Comparison of ENCODE assay signal across 21 cellular contexts in the genomic region with DNA sequence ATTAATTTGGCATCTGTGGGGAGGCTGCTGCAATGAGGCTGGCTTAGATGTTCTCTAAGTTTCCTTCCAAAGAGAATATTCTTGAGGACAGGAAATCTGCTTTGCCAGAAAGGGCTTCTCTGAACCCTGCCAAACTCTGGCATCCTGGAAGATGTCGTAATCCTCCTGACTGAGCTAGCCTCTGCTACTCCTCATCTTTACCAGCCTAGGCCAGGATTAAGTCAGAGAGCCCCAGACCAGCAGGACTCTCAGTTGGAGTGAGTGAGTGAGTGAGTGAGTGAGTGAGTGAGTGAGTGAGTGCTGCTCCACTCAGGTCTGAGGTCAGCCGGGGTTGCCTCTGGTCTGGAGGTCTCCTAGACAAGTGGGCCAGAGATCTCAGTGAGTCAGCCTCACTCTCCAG.
DNase-seq lines count a peak whose midpoint lies in the region; ATAC-seq, FAIRE-seq and TF ChIP-seq lines count a peak whose summit lies in the region.
"Had no signal": no experiment of that assay in that cellular context is flagged by ENCODE, and none has a peak within 500 bp of the region (broad histone marks: within the 10 kb centered on the region; RNA-seq: fewer than 3 reads in every experiment).

No MANE protein-coding gene starts in this region.

- H3K27me3 ChIP-seq in SK-N-SH (ENCODE audit: insufficient read depth), result no peaks in the 10 kb centered on the region; the same call in 1 of the 2 replicates
- no peaks in the 10 kb centered on the region for H3K27me3 ChIP-seq in heart left ventricle
- H3K27me3 ChIP-seq in thoracic aorta (replicated peaks; ENCODE audit: insufficient read depth), result no peaks in the 10 kb centered on the region

- no peaks in the 10 kb centered on the region for H3K36me3 ChIP-seq in SK-N-SH (replicated peaks in 1 of 2; ENCODE audit: control insufficient read depth in 1 of 2, insufficient read depth in 2 of 2, low read length in 1 of 2)
- no peaks in the 10 kb centered on the region for H3K36me3 ChIP-seq in heart left ventricle
- H3K36me3 ChIP-seq in thoracic aorta, result no peaks in the 10 kb centered on the region

- no peak for TF ChIP-seq EP300 in SK-N-SH (IDR thresholded peaks at IDR 0.05; ENCODE audit: borderline replicate concordance in 1 of 2, low read depth in 1 of 2, low read length in 1 of 2)

- no peaks in the 10 kb centered on the region; a peak in 1 of 4 replicates for H3K4me1 ChIP-seq in SK-N-SH (ENCODE audit: control insufficient read depth in 1 of 2, insufficient read depth in 2 of 2, low read depth in 1 of 2, low read length in 1 of 2)
- no peaks in the 10 kb centered on the region for H3K4me1 ChIP-seq in heart left ventricle
- H3K4me1 ChIP-seq in thoracic aorta (ENCODE audit: control insufficient read depth in 1 of 2, low read depth in 2 of 2), result no peaks in the 10 kb centered on the region

- no peaks in the 10 kb centered on the region for H3F3A ChIP-seq in SK-N-SH (replicated peaks; ENCODE audit: insufficient read depth)

- TF ChIP-seq POLR2A in heart left ventricle (IDR thresholded peaks at IDR 0.05), result no peak

- no peak overlapping the region for H3K9ac ChIP-seq in SK-N-SH

- intact Hi-C loops in heart left ventricle (cut with DNase I), result loop anchor here in 1 of 10 donors (5.0 kb wide), 1 partner anchor 203 kb away; no protein-coding TSS in a partner anchor

- DNase-seq in SK-N-SH, result no peak
- DNase-seq in amniotic epithelial cell (ENCODE audit: low read depth), result peak; percentile 2
- DNase-seq in heart left ventricle, result peak in 2 of 5 donors; percentile 11 to 31
- no peak for DNase-seq in thoracic aorta (ENCODE audit: low spot score)
- no peak for DNase-seq in frontal cortex (ENCODE audit: low spot score in 2 of 2)
- DNase-seq in activated CD4-positive, alpha-beta T cell treated with anti-CD3 and anti-CD28 coated beads for 1 hour, result no peak
- DNase-seq: central memory CD4-positive, alpha-beta T cell; DMS153; effector memory CD8-positive, alpha-beta T cell; mesenchymal stem cell; NCI-H1694 treated with DMSO at 0.1 percent for 48 hours; SHP77; stimulated activated naive CD4-positive, alpha-beta T cell; T-helper 17 cell; trophoblast cell had no signal

- no peak for FAIRE-seq in frontal cortex (lab: Jason Lieb, UNC)
- FAIRE-seq: GM19239 had no signal

- H3K9me3 ChIP-seq in SK-N-SH (no peaks in the 10 kb centered on the region), heart left ventricle (peaks cover 0 to 11% (median 2%) of the 10 kb centered on the region in 12 donors), thoracic aorta (no peaks in the 10 kb centered on the region)

- CTCF ChIA-PET in SK-N-SH (lab: Yijun Ruan, JAX), result no interaction called here

- H4K20me1 ChIP-seq in SK-N-SH (ENCODE audit: insufficient read depth), result no peaks in the 10 kb centered on the region

- no peak overlapping the region for H2AFZ ChIP-seq in SK-N-SH (ENCODE audit: low read depth)

- no peaks in the 10 kb centered on the region for H3K9me2 ChIP-seq in SK-N-SH

- H3K79me2 ChIP-seq in SK-N-SH (ENCODE audit: insufficient read depth), result no peaks in the 10 kb centered on the region

- no peak for TF ChIP-seq CTCF in SK-N-SH (IDR thresholded peaks at IDR 0.05)
- no peak for TF ChIP-seq CTCF in heart left ventricle (IDR thresholded peaks at IDR 0.05)
- TF ChIP-seq CTCF in thoracic aorta (IDR thresholded peaks at IDR 0.05), result no peak

- WGBS in SK-N-SH (ENCODE audit: low lambda C conversion rate), result 13% methylated on average over 2 of the region's 2 CpGs
- 61 to 71% (median 66%) methylated on average over 2 of the region's 2 CpGs for WGBS in heart left ventricle, 4 donors

- H3K4me3 ChIP-seq in SK-N-SH (ENCODE audit: low read depth in 2 of 2, low read length in 1 of 2), result no peak overlapping the region
- H3K4me3 ChIP-seq in heart left ventricle, result no peak overlapping the region
- H3K4me3 ChIP-seq in thoracic aorta, result no peak overlapping the region

- H3K27ac ChIP-seq in SK-N-SH (ENCODE audit: low read depth in 2 of 2, low read length in 1 of 2) (no peak overlapping the region), heart left ventricle (no peak overlapping the region), thoracic aorta (no peak overlapping the region)
- H3K27ac ChIP-seq: 22Rv1 had no signal

- no peak for TF ChIP-seq RAD21 in SK-N-SH (IDR thresholded peaks at IDR 0.05; ENCODE audit: low read length)

- POLR2A ChIA-PET in SK-N-SH (lab: Yijun Ruan, JAX), result no interaction called here

- peak; percentile 22; the same call in 1 of the 3 replicates for ATAC-seq in SK-N-SH treated with all-trans-retinoic acid at 6 μM for 48 hours
- ATAC-seq in heart left ventricle, result peak in 3 of 4 donors; percentile 30 to 81 (median 55)
- ATAC-seq in thoracic aorta (ENCODE audit: insufficient number of reproducible peaks, low FRiP score, low read depth), result peak; percentile 32
- ATAC-seq in HG02623 (IDR thresholded peaks at IDR 0.05; ENCODE audit: unreplicated experiment), result no peak
- ATAC-seq: activated CD4-positive, CD25-positive, alpha-beta regulatory T cell treated with anti-CD3 and anti-CD28 coated beads, Interleukin-2, amount 50 U/mL, for 24 hours; activated T-helper 17 cell treated with anti-CD3 and anti-CD28 coated beads, Interleukin-2, amount 50 U/mL, for 72 hours; effector memory CD8-positive, alpha-beta T cell; T-helper 17 cell had no signal

- H3K4me2 ChIP-seq in SK-N-SH, result no peak overlapping the region

TF ChIP-seq in SK-N-SH treated with all-trans-retinoic acid at 6 μM for 48 hours, 23 proteins besides CTCF, POLR2A, EP300 and RAD21 (continues in another document):
- TF ChIP-seq TCF4 (CRISPR knock-in tag; IDR thresholded peaks at IDR 0.05; ENCODE audit: borderline replicate concordance) (no peak), CSDC2 (CRISPR knock-in tag; IDR thresholded peaks at IDR 0.05) (no peak), GLIS3 (CRISPR knock-in tag; IDR thresholded peaks at IDR 0.05) (no peak), BACH2 (CRISPR knock-in tag; IDR thresholded peaks at IDR 0.05; ENCODE audit: borderline replicate concordance) (no peak), ZFP30 (CRISPR knock-in tag; IDR thresholded peaks at IDR 0.05) (no peak), ZC3H10 (CRISPR knock-in tag; IDR thresholded peaks at IDR 0.05) (no peak)
- TF ChIP-seq, protein P1, sequence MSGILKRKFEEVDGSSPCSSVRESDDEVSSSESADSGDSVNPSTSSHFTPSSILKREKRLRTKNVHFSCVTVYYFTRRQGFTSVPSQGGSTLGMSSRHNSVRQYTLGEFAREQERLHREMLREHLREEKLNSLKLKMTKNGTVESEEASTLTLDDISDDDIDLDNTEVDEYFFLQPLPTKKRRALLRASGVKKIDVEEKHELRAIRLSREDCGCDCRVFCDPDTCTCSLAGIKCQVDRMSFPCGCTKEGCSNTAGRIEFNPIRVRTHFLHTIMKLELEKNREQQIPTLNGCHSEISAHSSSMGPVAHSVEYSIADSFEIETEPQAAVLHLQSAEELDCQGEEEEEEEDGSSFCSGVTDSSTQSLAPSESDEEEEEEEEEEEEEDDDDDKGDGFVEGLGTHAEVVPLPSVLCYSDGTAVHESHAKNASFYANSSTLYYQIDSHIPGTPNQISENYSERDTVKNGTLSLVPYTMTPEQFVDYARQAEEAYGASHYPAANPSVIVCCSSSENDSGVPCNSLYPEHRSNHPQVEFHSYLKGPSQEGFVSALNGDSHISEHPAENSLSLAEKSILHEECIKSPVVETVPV (CRISPR knock-in tag; IDR thresholded peaks at IDR 0.05), result no peak
- TF ChIP-seq, protein P2, sequence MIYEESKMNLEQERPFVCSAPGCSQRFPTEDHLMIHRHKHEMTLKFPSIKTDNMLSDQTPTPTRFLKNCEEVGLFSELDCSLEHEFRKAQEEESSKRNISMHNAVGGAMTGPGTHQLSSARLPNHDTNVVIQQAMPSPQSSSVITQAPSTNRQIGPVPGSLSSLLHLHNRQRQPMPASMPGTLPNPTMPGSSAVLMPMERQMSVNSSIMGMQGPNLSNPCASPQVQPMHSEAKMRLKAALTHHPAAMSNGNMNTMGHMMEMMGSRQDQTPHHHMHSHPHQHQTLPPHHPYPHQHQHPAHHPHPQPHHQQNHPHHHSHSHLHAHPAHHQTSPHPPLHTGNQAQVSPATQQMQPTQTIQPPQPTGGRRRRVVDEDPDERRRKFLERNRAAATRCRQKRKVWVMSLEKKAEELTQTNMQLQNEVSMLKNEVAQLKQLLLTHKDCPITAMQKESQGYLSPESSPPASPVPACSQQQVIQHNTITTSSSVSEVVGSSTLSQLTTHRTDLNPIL (CRISPR knock-in tag; IDR thresholded peaks at IDR 0.05; ENCODE audit: low read depth), result no peak

TF ChIP-seq in SK-N-SH, 30 proteins besides CTCF, POLR2A, EP300 and RAD21 (continues in another document):
- TF ChIP-seq TAF1 (IDR thresholded peaks at IDR 0.05; ENCODE audit: borderline replicate concordance, low read depth, low read length) (no peak), YY1 (IDR thresholded peaks at IDR 0.05; ENCODE audit: low read depth) (no peak), POLR2AphosphoS5 (IDR thresholded peaks at IDR 0.05; ENCODE audit: low read depth, low read length) (no peak), RCOR1 (IDR thresholded peaks at IDR 0.05; ENCODE audit: low read length) (no peak), RXRA (IDR thresholded peaks at IDR 0.05; ENCODE audit: borderline replicate concordance, low read depth) (no peak), FOSL2 (IDR thresholded peaks at IDR 0.05; ENCODE audit: borderline replicate concordance, low read depth) (no peak), TEAD4 (IDR thresholded peaks at IDR 0.05; ENCODE audit: borderline replicate concordance, insufficient read depth) (no peak)
- TF ChIP-seq, protein P3, sequence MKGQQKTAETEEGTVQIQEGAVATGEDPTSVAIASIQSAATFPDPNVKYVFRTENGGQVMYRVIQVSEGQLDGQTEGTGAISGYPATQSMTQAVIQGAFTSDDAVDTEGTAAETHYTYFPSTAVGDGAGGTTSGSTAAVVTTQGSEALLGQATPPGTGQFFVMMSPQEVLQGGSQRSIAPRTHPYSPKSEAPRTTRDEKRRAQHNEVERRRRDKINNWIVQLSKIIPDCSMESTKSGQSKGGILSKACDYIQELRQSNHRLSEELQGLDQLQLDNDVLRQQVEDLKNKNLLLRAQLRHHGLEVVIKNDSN (IDR thresholded peaks at IDR 0.05; ENCODE audit: borderline replicate concordance, low read depth), result no peak
- TF ChIP-seq, protein P4, sequence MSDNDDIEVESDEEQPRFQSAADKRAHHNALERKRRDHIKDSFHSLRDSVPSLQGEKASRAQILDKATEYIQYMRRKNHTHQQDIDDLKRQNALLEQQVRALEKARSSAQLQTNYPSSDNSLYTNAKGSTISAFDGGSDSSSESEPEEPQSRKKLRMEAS (IDR thresholded peaks at IDR 0.05; ENCODE audit: low read depth), result no peak
- TF ChIP-seq, protein P5, sequence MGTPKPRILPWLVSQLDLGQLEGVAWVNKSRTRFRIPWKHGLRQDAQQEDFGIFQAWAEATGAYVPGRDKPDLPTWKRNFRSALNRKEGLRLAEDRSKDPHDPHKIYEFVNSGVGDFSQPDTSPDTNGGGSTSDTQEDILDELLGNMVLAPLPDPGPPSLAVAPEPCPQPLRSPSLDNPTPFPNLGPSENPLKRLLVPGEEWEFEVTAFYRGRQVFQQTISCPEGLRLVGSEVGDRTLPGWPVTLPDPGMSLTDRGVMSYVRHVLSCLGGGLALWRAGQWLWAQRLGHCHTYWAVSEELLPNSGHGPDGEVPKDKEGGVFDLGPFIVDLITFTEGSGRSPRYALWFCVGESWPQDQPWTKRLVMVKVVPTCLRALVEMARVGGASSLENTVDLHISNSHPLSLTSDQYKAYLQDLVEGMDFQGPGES (IDR thresholded peaks at IDR 0.05; ENCODE audit: low read depth, low read length), result no peak
